30 cellular contexts compared by ENCODE assay signal in the genomic region with DNA sequence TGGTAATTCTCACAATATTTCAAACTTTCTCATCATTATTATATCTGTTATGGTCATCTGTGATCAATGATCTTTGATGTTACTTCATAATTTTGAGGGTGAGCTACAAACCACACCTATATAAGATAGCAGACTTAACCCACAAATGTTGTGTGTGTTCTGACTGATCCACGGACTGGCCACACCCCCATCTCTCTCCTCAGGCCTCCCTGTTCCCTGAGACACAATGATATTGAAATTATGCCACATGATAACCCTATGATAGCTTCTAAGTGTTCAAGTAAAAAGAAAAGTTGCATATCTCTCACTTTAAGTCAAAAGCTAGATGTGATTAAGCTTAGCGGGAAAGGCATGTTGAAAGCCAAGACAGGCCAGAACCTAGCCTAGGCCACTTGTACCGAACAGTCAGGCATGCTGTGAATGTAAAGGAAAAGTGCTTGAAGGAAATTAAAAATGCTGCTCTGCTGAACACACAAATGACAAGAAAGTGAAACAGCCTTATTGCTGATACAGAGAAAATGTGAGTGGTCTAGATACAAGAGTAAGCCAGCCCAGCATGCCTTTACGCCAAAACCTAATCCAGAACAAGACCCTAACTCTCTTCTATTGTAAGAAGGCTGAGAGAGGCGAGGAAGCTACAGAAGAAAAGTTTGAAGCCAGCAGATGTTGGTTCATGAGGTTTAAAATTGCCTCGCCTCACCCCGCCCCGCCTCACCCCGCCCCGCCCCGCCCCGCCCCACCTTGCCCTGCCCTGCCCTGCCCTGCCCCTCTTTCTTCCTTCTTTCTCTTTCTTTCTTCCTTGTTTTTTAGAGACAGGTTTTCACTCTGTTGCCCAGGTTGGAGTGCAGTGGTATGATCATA. TPM values are rescaled to one million over a fixed set of nuclear protein-coding genes. Genes with fewer than 3 reads are reported as not detected.
A peak's percentile ranks its signal among the peaks of the same experiment; 100 is the strongest.
DNase-seq lines count a peak whose midpoint lies in the region; ATAC-seq, FAIRE-seq and TF ChIP-seq lines count a peak whose summit lies in the region.
"Had no signal": no experiment of that assay in that cellular context is flagged by ENCODE, and none has a peak within 500 bp of the region (broad histone marks: within the 10 kb centered on the region; RNA-seq: fewer than 3 reads in every experiment).

No MANE protein-coding gene starts in this region.

- ATAC-seq in activated naive CD4-positive, alpha-beta T cell treated with anti-CD3 and anti-CD28 coated beads, Interleukin-2, amount 50 U/mL, for 72 hours = no peak
- ATAC-seq in activated T-helper 17 cell treated with anti-CD3 and anti-CD28 coated beads, Interleukin-2, amount 50 U/mL, for 72 hours (replicated peaks) = peak; percentile 19
- no peak for ATAC-seq in foreskin keratinocyte
- ATAC-seq: left lobe of liver; Panc1; stimulated activated naive CD8-positive, alpha-beta T cell treated with anti-CD3 and anti-CD28 coated beads, Interleukin-15, amount 100 ng/mL, for 72 hours had no signal

- CTCF ChIA-PET in HEK293T (lab: Yijun Ruan, JAX) = interaction anchor here (0.5 kb wide), 1 partner anchor 12 kb away, joined by 4 read pairs; no protein-coding TSS in a partner anchor

- H3K4me1 ChIP-seq in foreskin keratinocyte = peaks cover 13% of the 10 kb centered on the region
- H3K4me1 ChIP-seq: ascending aorta, BE2C, right atrium auricular region, uterus had no signal

- POLR2A ChIA-PET in HEK293T (lab: Yijun Ruan, JAX) = no interaction called here

- peak overlapping the region; percentile 36 for H3K27ac Mint-ChIP-seq in activated naive CD4-positive, alpha-beta T cell treated with anti-CD3 and anti-CD28 coated beads, Interleukin-2, amount 50 U/mL, for 24 hours
- H3K27ac Mint-ChIP-seq in activated naive CD4-positive, alpha-beta T cell treated with anti-CD3 and anti-CD28 coated beads, Interleukin-2, amount 50 U/mL, for 72 hours = peak overlapping the region in 1 of 2 donors; percentile 46
- H3K27ac Mint-ChIP-seq in activated T-helper 17 cell treated with anti-CD3 and anti-CD28 coated beads, Interleukin-2, amount 50 U/mL, for 72 hours = peak overlapping the region; percentile 20
- H3K27ac Mint-ChIP-seq: activated CD4-positive, alpha-beta T cell treated with anti-CD3 and anti-CD28 coated beads, Interleukin-2, amount 10 ng/mL, durations not matched to agents 7 days and 5 days; activated naive CD8-positive, alpha-beta T cell treated with anti-CD3 and anti-CD28 coated beads, Interleukin-2, amount 10 ng/mL, durations not matched to agents 7 days and 5 days had no signal

- H3K36me3 Mint-ChIP-seq in activated naive CD4-positive, alpha-beta T cell treated with anti-CD3 and anti-CD28 coated beads, Interleukin-2, amount 50 U/mL, for 24 hours = peaks cover 14% of the 10 kb centered on the region
- peaks cover 8 to 11% of the 10 kb centered on the region in 2 donors for H3K36me3 Mint-ChIP-seq in activated naive CD4-positive, alpha-beta T cell treated with anti-CD3 and anti-CD28 coated beads, Interleukin-2, amount 50 U/mL, for 72 hours
- H3K36me3 Mint-ChIP-seq in activated T-helper 17 cell treated with anti-CD3 and anti-CD28 coated beads, Interleukin-2, amount 50 U/mL, for 72 hours (ENCODE audit: low read depth) = peaks cover 55% of the 10 kb centered on the region

- no peaks in the 10 kb centered on the region for H3K27me3 ChIP-seq in foreskin keratinocyte
- H3K27me3 ChIP-seq: ascending aorta, BE2C, cardiac muscle cell, right atrium auricular region, uterus had no signal

- no peaks in the 10 kb centered on the region for H3K27me3 Mint-ChIP-seq in activated naive CD4-positive, alpha-beta T cell treated with anti-CD3 and anti-CD28 coated beads, Interleukin-2, amount 50 U/mL, for 24 hours
- no peaks in the 10 kb centered on the region for H3K27me3 Mint-ChIP-seq in activated T-helper 17 cell treated with anti-CD3 and anti-CD28 coated beads, Interleukin-2, amount 50 U/mL, for 72 hours
- H3K27me3 Mint-ChIP-seq: activated CD4-positive, alpha-beta T cell treated with anti-CD3 and anti-CD28 coated beads, Interleukin-2, amount 10 ng/mL, durations not matched to agents 7 days and 5 days; activated naive CD8-positive, alpha-beta T cell treated with anti-CD3 and anti-CD28 coated beads, Interleukin-2, amount 10 ng/mL, durations not matched to agents 7 days and 5 days; stimulated activated naive CD8-positive, alpha-beta T cell treated with anti-CD3 and anti-CD28 coated beads, Interleukin-15, amount 100 ng/mL, for 72 hours had no signal

- H3K4me1 Mint-ChIP-seq in activated naive CD4-positive, alpha-beta T cell treated with anti-CD3 and anti-CD28 coated beads, Interleukin-2, amount 50 U/mL, for 24 hours = no peaks in the 10 kb centered on the region
- H3K4me1 Mint-ChIP-seq in activated T-helper 17 cell treated with anti-CD3 and anti-CD28 coated beads, Interleukin-2, amount 50 U/mL, for 72 hours = no peaks in the 10 kb centered on the region
- H3K4me1 Mint-ChIP-seq: stimulated activated naive CD8-positive, alpha-beta T cell treated with anti-CD3 and anti-CD28 coated beads, Interleukin-15, amount 100 ng/mL, for 72 hours had no signal

- no peak for FAIRE-seq in urothelium cell line (lab: Jason Lieb, UNC)
- FAIRE-seq: colon had no signal

- DNase-seq in activated naive CD4-positive, alpha-beta T cell treated with anti-CD3 and anti-CD28 coated beads, Interleukin-2, amount 50 U/mL, for 72 hours (ENCODE audit: low spot score in 2 of 2) = no peak
- DNase-seq in foreskin keratinocyte = peak in 1 of 2 donors; percentile 34
- no peak for DNase-seq in urothelium cell line (ENCODE audit: low spot score)
- DNase-seq in HEK293T (ENCODE audit: extremely low spot score) = no peak
- DNase-seq in NK-92 treated with Interleukin-12 subunit alpha and Interleukin-12 subunit beta, amount 100 ng/mL, for 24 hours (lab: John Stamatoyannopoulos, UW) = no peak
- DNase-seq: activated CD4-positive, alpha-beta T cell treated with anti-CD3 and anti-CD28 coated beads, Interleukin-2, amount 10 ng/mL, durations not matched to agents 7 days and 5 days; activated naive CD8-positive, alpha-beta T cell treated with anti-CD3 and anti-CD28 coated beads, Interleukin-2, amount 10 ng/mL, durations not matched to agents 7 days and 5 days; BE2C; DMS153; effector CD4-positive, alpha-beta T cell; glutamatergic neuron; HCEC 1CT; mesendoderm; NCI-H146; NCI-H226; NCI-H69; SHP77; stimulated activated naive CD8-positive, alpha-beta T cell treated with anti-CD3 and anti-CD28 coated beads, Interleukin-15, amount 100 ng/mL, for 72 hours; uterus had no signal

- H3K9me3 Mint-ChIP-seq in activated naive CD4-positive, alpha-beta T cell treated with anti-CD3 and anti-CD28 coated beads, Interleukin-2, amount 50 U/mL, for 24 hours = no peaks in the 10 kb centered on the region
- H3K9me3 Mint-ChIP-seq in activated naive CD4-positive, alpha-beta T cell treated with anti-CD3 and anti-CD28 coated beads, Interleukin-2, amount 50 U/mL, for 72 hours = no peaks in the 10 kb centered on the region
- H3K9me3 Mint-ChIP-seq in activated T-helper 17 cell treated with anti-CD3 and anti-CD28 coated beads, Interleukin-2, amount 50 U/mL, for 72 hours = no peaks in the 10 kb centered on the region
- H3K9me3 Mint-ChIP-seq: activated CD4-positive, alpha-beta T cell treated with anti-CD3 and anti-CD28 coated beads, Interleukin-2, amount 10 ng/mL, durations not matched to agents 7 days and 5 days; activated naive CD8-positive, alpha-beta T cell treated with anti-CD3 and anti-CD28 coated beads, Interleukin-2, amount 10 ng/mL, durations not matched to agents 7 days and 5 days; stimulated activated naive CD8-positive, alpha-beta T cell treated with anti-CD3 and anti-CD28 coated beads, Interleukin-15, amount 100 ng/mL, for 72 hours had no signal

- peak overlapping the region; percentile 64 for H3K27ac ChIP-seq in foreskin keratinocyte
- H3K27ac ChIP-seq: ascending aorta, cardiac muscle cell, right atrium auricular region, thoracic aorta, uterus had no signal

- TF ChIP-seq CTCF in foreskin keratinocyte (conservative IDR thresholded peaks at IDR 0.05) = no peak

- H3K4me3 Mint-ChIP-seq in activated naive CD4-positive, alpha-beta T cell treated with anti-CD3 and anti-CD28 coated beads, Interleukin-2, amount 50 U/mL, for 24 hours = no peak overlapping the region
- no peak overlapping the region for H3K4me3 Mint-ChIP-seq in activated T-helper 17 cell treated with anti-CD3 and anti-CD28 coated beads, Interleukin-2, amount 50 U/mL, for 72 hours
- H3K4me3 Mint-ChIP-seq: activated CD4-positive, alpha-beta T cell treated with anti-CD3 and anti-CD28 coated beads, Interleukin-2, amount 10 ng/mL, durations not matched to agents 7 days and 5 days; activated naive CD8-positive, alpha-beta T cell treated with anti-CD3 and anti-CD28 coated beads, Interleukin-2, amount 10 ng/mL, durations not matched to agents 7 days and 5 days; stimulated activated naive CD8-positive, alpha-beta T cell treated with anti-CD3 and anti-CD28 coated beads, Interleukin-15, amount 100 ng/mL, for 72 hours had no signal

TF ChIP-seq in HEK293T, 16 proteins besides CTCF, POLR2A, EP300 and RAD21 (continues in another document):
- no peak for TF ChIP-seq FOXA1 (IDR thresholded peaks at IDR 0.05)
- no peak for TF ChIP-seq BHLHE40 (IDR thresholded peaks at IDR 0.05; ENCODE audit: borderline replicate concordance)
- TF ChIP-seq ZNF384 (IDR thresholded peaks at IDR 0.05) = no peak
- no peak for TF ChIP-seq SP1 (IDR thresholded peaks at IDR 0.05)
- no peak for TF ChIP-seq NFRKB (IDR thresholded peaks at IDR 0.05)
- no peak for TF ChIP-seq HDGF (IDR thresholded peaks at IDR 0.05; ENCODE audit: borderline replicate concordance)

RNA-seq across cellular contexts. Expression of a gene that starts 16.5 kb away (rescaled TPM):
- total RNA-seq in activated naive CD4-positive, alpha-beta T cell treated with anti-CD3 and anti-CD28 coated beads, Interleukin-2, amount 50 U/mL, for 72 hours = 10 to 100 TPM; 53.4 to 88.4 TPM
- 10 to 100 TPM; 61.3 to 71.0 TPM for total RNA-seq in activated T-helper 17 cell treated with anti-CD3 and anti-CD28 coated beads, Interleukin-2, amount 50 U/mL, for 72 hours
- total RNA-seq in foreskin keratinocyte = 4.6 and 5.0 TPM in 2 replicates
- polyA plus RNA-seq in foreskin keratinocyte = 2.9 and 3.3 TPM in 2 replicates
- polyA plus RNA-seq: cardiac muscle cell had no signal

RNA-seq across cellular contexts. Expression of a gene that starts 28.4 kb away (rescaled TPM):
- total RNA-seq in activated naive CD4-positive, alpha-beta T cell treated with anti-CD3 and anti-CD28 coated beads, Interleukin-2, amount 50 U/mL, for 72 hours = under 1 TPM in 1 of 2 donors, not detected in 1; 0.32 TPM
- not detected for total RNA-seq in activated T-helper 17 cell treated with anti-CD3 and anti-CD28 coated beads, Interleukin-2, amount 50 U/mL, for 72 hours
- not detected in 2 replicates for total RNA-seq in foreskin keratinocyte
- not detected in 2 replicates for polyA plus RNA-seq in foreskin keratinocyte
- total RNA-seq: ascending aorta, cardiac muscle cell, myocyte, smooth muscle cell, thoracic aorta had no signal
- polyA plus RNA-seq: cardiac muscle cell, smooth muscle cell had no signal

RNA-seq across cellular contexts. Expression of a gene that starts 52.1 kb away (rescaled TPM):
- 10 to 100 TPM; 15.8 to 20.9 TPM for total RNA-seq in activated naive CD4-positive, alpha-beta T cell treated with anti-CD3 and anti-CD28 coated beads, Interleukin-2, amount 50 U/mL, for 72 hours
- total RNA-seq in activated T-helper 17 cell treated with anti-CD3 and anti-CD28 coated beads, Interleukin-2, amount 50 U/mL, for 72 hours = 10 to 100 TPM; 13.0 to 18.7 TPM
- 19.0 and 20.9 TPM in 2 replicates for total RNA-seq in foreskin keratinocyte
- polyA plus RNA-seq in foreskin keratinocyte = 8.7 and 9.5 TPM in 2 replicates

RNA-seq across cellular contexts. Expression of a gene that starts 59.0 kb away (rescaled TPM):
- total RNA-seq in activated naive CD4-positive, alpha-beta T cell treated with anti-CD3 and anti-CD28 coated beads, Interleukin-2, amount 50 U/mL, for 72 hours = 1 to 10 TPM; 3.1 to 3.3 TPM
- 1 to 10 TPM; 6.1 to 9.8 TPM for total RNA-seq in activated T-helper 17 cell treated with anti-CD3 and anti-CD28 coated beads, Interleukin-2, amount 50 U/mL, for 72 hours
- total RNA-seq in foreskin keratinocyte = 6.1 and 7.2 TPM in 2 replicates
- polyA plus RNA-seq in foreskin keratinocyte = 5.8 and 7.2 TPM in 2 replicates
